In the genomic region with DNA sequence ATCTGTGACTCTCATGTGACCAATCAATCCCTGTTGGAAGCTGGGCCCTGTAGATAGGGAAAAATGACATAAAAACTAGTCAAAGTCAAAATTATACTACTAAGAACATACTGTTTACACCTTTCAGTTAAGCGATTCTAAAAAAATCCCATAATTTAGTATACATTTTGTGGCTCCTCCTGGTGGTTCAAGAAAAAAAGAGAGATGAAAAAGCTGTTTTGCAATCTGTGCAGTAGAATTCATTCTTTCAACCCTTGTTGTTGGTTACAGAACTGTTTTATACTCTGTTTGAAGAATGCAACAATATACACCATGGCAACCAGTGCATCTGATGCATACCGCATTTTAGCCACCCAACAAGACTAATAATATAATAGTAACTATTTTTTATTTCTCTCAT, we compare ENCODE assay signal across 19 cellular contexts.
DNase-seq lines count a peak whose midpoint lies in the region; ATAC-seq and TF ChIP-seq lines count a peak whose summit lies in the region.
"Had no signal": no experiment of that assay in that cellular context is flagged by ENCODE, and none has a peak within 500 bp of the region (broad histone marks: within the 10 kb centered on the region; RNA-seq: fewer than 3 reads in every experiment).

No MANE protein-coding gene starts in this region.

- H3K4me2 ChIP-seq in H9 (ENCODE audit: insufficient read depth, insufficient read length, low read length) = no peak overlapping the region
- H3K4me2 ChIP-seq: GM23338 had no signal

- no peak overlapping the region for H2AFZ ChIP-seq in H9 (ENCODE audit: low read length)
- H2AFZ ChIP-seq: GM23338 had no signal

- peaks cover 6% of the 10 kb centered on the region for H3K4me1 ChIP-seq in A673 (ENCODE audit: insufficient read depth, low read length, poor library complexity, severe bottlenecking)
- peaks cover 4% of the 10 kb centered on the region; the same call in 1 of the 2 replicates for H3K4me1 ChIP-seq in H9 (ENCODE audit: insufficient read depth, low read length)
- H3K4me1 ChIP-seq in foreskin keratinocyte = no peaks in the 10 kb centered on the region
- H3K4me1 ChIP-seq: left lung had no signal

- H3K27me3 ChIP-seq in A673 (replicated peaks; ENCODE audit: insufficient read depth, low read depth, low read length, poor library complexity) = no peaks in the 10 kb centered on the region
- H3K27me3 ChIP-seq in H9 (ENCODE audit: insufficient read depth, low read length) = no peaks in the 10 kb centered on the region
- H3K27me3 ChIP-seq in foreskin keratinocyte = peaks cover 4% of the 10 kb centered on the region
- H3K27me3 ChIP-seq: left lung had no signal

- BruUV-seq in A673 (replicated peaks; lab: Mats Ljungman, UMichigan) = no TSS peak

- H3K27ac Mint-ChIP-seq in H9 (0 out of 7 replicates have a peak overlapping the region, but pooled peaks of 1 of the 3 experiments have one; percentile 16), T-cell (no peak overlapping the region)
- H3K27ac Mint-ChIP-seq: activated CD4-positive, alpha-beta memory T cell treated with anti-CD3 and anti-CD28 coated beads for 36 hours; CD8-positive, alpha-beta memory T cell; GM23338; nephron progenitor cell; WTC11 had no signal

- H3K4me3 ChIP-seq in A673 (ENCODE audit: low read depth, low read length, poor library complexity, severe bottlenecking) = no peak overlapping the region
- no peak overlapping the region for H3K4me3 ChIP-seq in choroid plexus epithelial cell (ENCODE audit: low read depth, low read length)
- H3K4me3 ChIP-seq: GM23338, left lung had no signal

- no peak overlapping the region for H3K4me3 Mint-ChIP-seq in H9
- H3K4me3 Mint-ChIP-seq in T-cell = no peak overlapping the region
- H3K4me3 Mint-ChIP-seq: activated CD4-positive, alpha-beta memory T cell treated with anti-CD3 and anti-CD28 coated beads for 36 hours; CD8-positive, alpha-beta memory T cell; GM23338; nephron progenitor cell; WTC11 had no signal

- DNase-seq in A673 (ENCODE audit: low spot score) = peak; percentile 21
- no peak for DNase-seq in H9
- DNase-seq in choroid plexus epithelial cell (ENCODE audit: low read depth) = peak; percentile 7
- no peak for DNase-seq in foreskin keratinocyte
- no peak for DNase-seq in ACHN
- DNase-seq in activated CD8-positive, alpha-beta memory T cell treated with anti-CD3 and anti-CD28 coated beads, Interleukin-2, amount 50 U/mL, for 4 hours = no peak
- no peak for DNase-seq in T-cell
- DNase-seq: activated CD4-positive, alpha-beta memory T cell treated with anti-CD3 and anti-CD28 coated beads for 36 hours; activated naive CD4-positive, alpha-beta T cell treated with Interleukin-2 at 50 U/mL for 16 hours; CD8-positive, alpha-beta memory T cell; Karpas-422; left lung; midbrain; NCI-H526 treated with DMSO at 0.1 percent for 48 hours; nephron progenitor cell; SHP77 treated with DMSO at 0.1 percent for 48 hours had no signal

- no peak overlapping the region for H3K14ac ChIP-seq in H9 (ENCODE audit: insufficient read depth, low read length)

- H3K27me3 Mint-ChIP-seq in H9 (ENCODE audit: low read depth) = no peaks in the 10 kb centered on the region
- peaks cover 3 to 4% of the 10 kb centered on the region in 2 donors for H3K27me3 Mint-ChIP-seq in T-cell
- H3K27me3 Mint-ChIP-seq: CD8-positive, alpha-beta memory T cell had no signal

- H4K91ac ChIP-seq in H9 (ENCODE audit: insufficient read length, low read depth, low read length) = no peak overlapping the region

- no peak overlapping the region for H2BK120ac ChIP-seq in H9 (ENCODE audit: low read depth, low read length, poor library complexity, severe bottlenecking)

- no peak overlapping the region for H3K4ac ChIP-seq in H9 (ENCODE audit: low read depth, low read length)

- H3K23me2 ChIP-seq in H9 (ENCODE audit: insufficient read length, low read depth, low read length, poor library complexity, severe bottlenecking) = no peaks in the 10 kb centered on the region

- in situ Hi-C loops in ACHN (cut with HindIII; ENCODE audit: low pct_ligation_motif_present, low pct_unique_long_range_greater_than_20kb, low sequenced_read_pairs) = no loop called here

- no peaks in the 10 kb centered on the region for H3K9me3 ChIP-seq in A673 (ENCODE audit: low read depth, low read length, poor library complexity, severe bottlenecking)
- H3K9me3 ChIP-seq in H9 (ENCODE audit: control insufficient read depth, low read depth, low read length) = no peaks in the 10 kb centered on the region

- no peak overlapping the region for H3K23ac ChIP-seq in H9 (ENCODE audit: insufficient read length, low read depth, low read length)

- no peak overlapping the region for H3K56ac ChIP-seq in H9 (ENCODE audit: insufficient read length, low read depth, low read length)

- no peak overlapping the region for H4K5ac ChIP-seq in H9 (ENCODE audit: insufficient read length, low read depth, low read length)

- no peak overlapping the region for H3K9ac ChIP-seq in H9 (ENCODE audit: extremely low read depth, insufficient read length, low read length)

- intact Hi-C loops in A673 (cut with micrococcal nuclease; ENCODE audit: unreplicated experiment) = no loop called here

- H3K79me2 ChIP-seq in H9 (ENCODE audit: insufficient read depth, low read length) = no peaks in the 10 kb centered on the region

- no peaks in the 10 kb centered on the region for H3K36me3 ChIP-seq in A673 (ENCODE audit: insufficient read depth, low read length, poor library complexity, severe bottlenecking)
- H3K36me3 ChIP-seq: left lung had no signal

- no peak overlapping the region for H2AK5ac ChIP-seq in H9 (ENCODE audit: insufficient read length, low read length)

- CTCF ChIA-PET in A673 (lab: Charles Lee) (no interaction called here), T-cell (lab: Charles Lee) (no interaction called here)

- WGBS in H9 (ENCODE audit: extremely low coverage, insufficient read length, low lambda C conversion rate) = no CpG with 5 or more reads among the region's 2 CpGs

- no peak overlapping the region for H2BK5ac ChIP-seq in H9 (ENCODE audit: insufficient read length, low read length)

- no peak overlapping the region for H3K27ac ChIP-seq in A673 (ENCODE audit: low read depth, low read length, poor library complexity, severe bottlenecking)
- H3K27ac ChIP-seq in H9 (ENCODE audit: insufficient read length, low read depth, low read length) = no peak overlapping the region
- no peak overlapping the region for H3K27ac ChIP-seq in foreskin keratinocyte
- H3K27ac ChIP-seq: left lung had no signal

- no peak overlapping the region for H3K18ac ChIP-seq in H9 (ENCODE audit: insufficient read length, low read depth, low read length)

- no peaks in the 10 kb centered on the region for H4K20me1 ChIP-seq in H9 (ENCODE audit: control insufficient read depth, insufficient read depth, insufficient read length)

- ATAC-seq in foreskin keratinocyte (no peak), GM19467 (IDR thresholded peaks at IDR 0.05; ENCODE audit: unreplicated experiment) (no peak), T-cell (replicated peaks in 1 of 4) (no peak)
- ATAC-seq: GM23338, left lung, WTC11 had no signal

- H2BK12ac ChIP-seq in H9 (ENCODE audit: insufficient read length, low read depth, low read length) = no peak overlapping the region

- POLR2A ChIA-PET in A673 (lab: Charles Lee; ENCODE audit: low non-redundant PET) = no interaction called here
- POLR2A ChIA-PET in T-cell (lab: Charles Lee) = no interaction called here

- H2BK20ac ChIP-seq in H9 (ENCODE audit: low read depth, low read length, poor library complexity, severe bottlenecking) = no peak overlapping the region

- no peaks in the 10 kb centered on the region for H3K79me1 ChIP-seq in H9 (ENCODE audit: insufficient read depth, low read depth, low read length, poor library complexity, severe bottlenecking)

- peaks cover 2 to 21% (median 15%) of the 10 kb centered on the region in 3 experiments; a peak in 4 of 7 replicates for H3K36me3 Mint-ChIP-seq in H9 (ENCODE audit: insufficient read depth in 1 of 3, low read depth in 3 of 3)
- no peaks in the 10 kb centered on the region for H3K36me3 Mint-ChIP-seq in T-cell
- H3K36me3 Mint-ChIP-seq: activated CD4-positive, alpha-beta memory T cell treated with anti-CD3 and anti-CD28 coated beads for 36 hours; CD8-positive, alpha-beta memory T cell had no signal

- peaks cover 6 to 8% of the 10 kb centered on the region in 2 experiments; a peak in 3 of 5 replicates for H3K9me3 Mint-ChIP-seq in H9
- H3K9me3 Mint-ChIP-seq in T-cell = no peaks in the 10 kb centered on the region
- H3K9me3 Mint-ChIP-seq: activated CD4-positive, alpha-beta memory T cell treated with anti-CD3 and anti-CD28 coated beads for 36 hours had no signal

- H3K4me1 Mint-ChIP-seq in H9 = peaks cover 21 to 31% of the 10 kb centered on the region in 2 experiments
- H3K4me1 Mint-ChIP-seq in T-cell = no peaks in the 10 kb centered on the region
- H3K4me1 Mint-ChIP-seq: CD8-positive, alpha-beta memory T cell; nephron progenitor cell had no signal

- no peak overlapping the region for H3T11ph ChIP-seq in H9 (ENCODE audit: low read length)

- peak; percentile 37; the same call in 1 of the 2 replicates for TF ChIP-seq CTCF in A673 (conservative IDR thresholded peaks at IDR 0.05; ENCODE audit: low read depth, low read length)
- TF ChIP-seq CTCF in H9 (conservative IDR thresholded peaks at IDR 0.05) = peak; percentile 40; the same call in 2 of the 3 replicates
- no peak for TF ChIP-seq CTCF in choroid plexus epithelial cell (conservative IDR thresholded peaks at IDR 0.05; ENCODE audit: low read depth, low read length)
- TF ChIP-seq CTCF in foreskin keratinocyte (conservative IDR thresholded peaks at IDR 0.05) = peak; percentile 10

- H4K8ac ChIP-seq in H9 (replicated peaks; ENCODE audit: insufficient read length, low read depth, low read length) = no peak overlapping the region

- H2BK15ac ChIP-seq in H9 (ENCODE audit: low read depth, low read length) = no peak overlapping the region

Comparison
In these comparisons a context has a peak if more than half of its experiments do, and no peak if none do; other contexts are left out.
1. DNase-seq: peak in A673 (single experiment) and choroid plexus epithelial cell (single experiment); none in H9 (single experiment), foreskin keratinocyte (0 of 2), ACHN (single experiment), activated CD8-positive, alpha-beta memory T cell treated with anti-CD3 and anti-CD28 coated beads, Interleukin-2, amount 50 U/mL, for 4 hours (single experiment) and T-cell (0 of 34).